Comparison of ENCODE assay signal across 15 cellular contexts in the genomic region with DNA sequence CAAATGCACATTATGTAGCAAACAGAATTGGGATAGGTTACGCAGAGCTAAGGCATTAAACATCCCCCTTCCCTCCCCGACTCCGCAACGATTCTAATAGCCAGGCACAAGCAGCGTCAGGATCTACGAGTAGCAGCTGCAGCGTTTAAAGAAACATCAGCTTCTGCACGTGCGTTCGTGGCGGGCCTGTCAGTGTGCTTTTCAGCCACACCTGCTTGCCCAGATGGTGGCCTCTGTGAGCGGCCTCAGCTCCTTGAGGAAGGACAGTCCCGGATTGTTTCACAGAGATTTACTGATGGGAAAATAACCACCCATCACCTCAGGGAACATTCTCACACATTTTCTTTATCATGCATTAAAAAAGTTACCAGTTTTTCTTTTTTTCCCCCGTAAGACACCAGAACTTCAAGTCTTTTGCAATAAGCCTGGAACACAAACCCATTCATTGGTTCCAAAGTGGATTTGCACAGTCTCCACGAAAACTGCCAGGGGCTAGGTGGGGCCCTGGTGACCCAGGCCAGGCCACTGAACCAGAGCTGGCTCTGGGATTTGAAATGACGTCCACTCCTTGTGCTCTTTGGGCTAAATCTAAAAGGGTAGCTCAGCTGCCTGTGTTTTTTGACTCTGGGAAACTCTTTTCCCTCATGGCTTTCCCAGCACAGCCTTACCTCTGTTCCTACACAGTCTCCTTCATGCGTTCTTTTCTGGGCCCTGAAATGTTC.
DNase-seq lines count a peak whose midpoint lies in the region; ATAC-seq and TF ChIP-seq lines count a peak whose summit lies in the region.
"Had no signal": no experiment of that assay in that cellular context is flagged by ENCODE, and none has a peak within 500 bp of the region (broad histone marks: within the 10 kb centered on the region; RNA-seq: fewer than 3 reads in every experiment).

No MANE protein-coding gene starts in this region.

- intact Hi-C loops in Right ventricle myocardium superior (cut with DNase I), result no loop called here
- intact Hi-C loops in ascending aorta (cut with DNase I), result no loop called here

- H3K36me3 Mint-ChIP-seq in activated CD8-positive, alpha-beta T cell treated with anti-CD3 and anti-CD28 coated beads, Interleukin-2, amount 10 ng/mL, durations not matched to agents 7 days and 5 days (ENCODE audit: low read depth), result no peaks in the 10 kb centered on the region

- H3K4me1 ChIP-seq in right atrium auricular region (peaks cover 0 to 6% of the 10 kb centered on the region in 2 donors), ascending aorta (no peaks in the 10 kb centered on the region)
- H3K4me1 ChIP-seq: vagina had no signal

- DNase-seq in Right ventricle myocardium superior, result peak; percentile 63
- DNase-seq in right atrium auricular region (ENCODE audit: low spot score), result no peak
- peak; percentile 48 to 66 for DNase-seq in SHP77 (lab: John Stamatoyannopoulos, UW)
- peak; percentile 15 for DNase-seq in medulla oblongata (ENCODE audit: extremely low spot score)
- DNase-seq in NCI-H146 treated with DMSO at 0.1 percent for 48 hours (lab: John Stamatoyannopoulos, UW; ENCODE audit: unreplicated experiment), result no peak
- no peak for DNase-seq in HPDE6-E6E7 (ENCODE audit: extremely low spot score)
- no peak for DNase-seq in ascending aorta (ENCODE audit: low spot score in 2 of 2)
- DNase-seq in activated CD8-positive, alpha-beta T cell treated with anti-CD3 and anti-CD28 coated beads, Interleukin-2, amount 10 ng/mL, durations not matched to agents 7 days and 5 days, result no peak
- DNase-seq: activated effector memory CD4-positive, alpha-beta T cell treated with Interleukin-2 at 50 U/mL for 16 hours; foreskin melanocyte; GDM1; KG1; NCI-H1092 treated with DMSO at 0.1 percent for 48 hours; nephron progenitor cell had no signal

- H3K27me3 Mint-ChIP-seq in activated CD8-positive, alpha-beta T cell treated with anti-CD3 and anti-CD28 coated beads, Interleukin-2, amount 10 ng/mL, durations not matched to agents 7 days and 5 days (ENCODE audit: low read depth), result peaks cover 19% of the 10 kb centered on the region

- H3K4me3 ChIP-seq in right atrium auricular region (no peak overlapping the region), ascending aorta (no peak overlapping the region)
- H3K4me3 ChIP-seq: vagina had no signal

- no peak overlapping the region for H3K27ac Mint-ChIP-seq in activated CD8-positive, alpha-beta T cell treated with anti-CD3 and anti-CD28 coated beads, Interleukin-2, amount 10 ng/mL, durations not matched to agents 7 days and 5 days
- H3K27ac Mint-ChIP-seq: nephron progenitor cell had no signal

- TF ChIP-seq CTCF in right atrium auricular region (IDR thresholded peaks at IDR 0.05) (no peak), ascending aorta (IDR thresholded peaks at IDR 0.05) (no peak)

- H3K36me3 ChIP-seq in right atrium auricular region (no peaks in the 10 kb centered on the region), ascending aorta (no peaks in the 10 kb centered on the region)
- H3K36me3 ChIP-seq: vagina had no signal

- H3K4me1 Mint-ChIP-seq in activated CD8-positive, alpha-beta T cell treated with anti-CD3 and anti-CD28 coated beads, Interleukin-2, amount 10 ng/mL, durations not matched to agents 7 days and 5 days (ENCODE audit: low read depth), result peaks cover 5% of the 10 kb centered on the region

- CTCF ChIA-PET in activated CD8-positive, alpha-beta T cell treated with anti-CD3 and anti-CD28 coated beads, Interleukin-2, amount 10 ng/mL, durations not matched to agents 7 days and 5 days (lab: Charles Lee), result no interaction called here

- no peak overlapping the region for H3K4me3 Mint-ChIP-seq in activated CD8-positive, alpha-beta T cell treated with anti-CD3 and anti-CD28 coated beads, Interleukin-2, amount 10 ng/mL, durations not matched to agents 7 days and 5 days
- H3K4me3 Mint-ChIP-seq: nephron progenitor cell had no signal

- H3K27me3 ChIP-seq in right atrium auricular region, result no peaks in the 10 kb centered on the region
- H3K27me3 ChIP-seq in ascending aorta, result no peaks in the 10 kb centered on the region
- H3K27me3 ChIP-seq: vagina had no signal

- POLR2A ChIA-PET in activated CD8-positive, alpha-beta T cell treated with anti-CD3 and anti-CD28 coated beads, Interleukin-2, amount 10 ng/mL, durations not matched to agents 7 days and 5 days (lab: Charles Lee), result no interaction called here

- H3K9me3 Mint-ChIP-seq in activated CD8-positive, alpha-beta T cell treated with anti-CD3 and anti-CD28 coated beads, Interleukin-2, amount 10 ng/mL, durations not matched to agents 7 days and 5 days (ENCODE audit: insufficient read depth), result no peaks in the 10 kb centered on the region

- peak; percentile 72 for ATAC-seq in Right ventricle myocardium superior (ENCODE audit: poor library complexity)
- no peak for ATAC-seq in activated CD8-positive, alpha-beta T cell treated with anti-CD3 and anti-CD28 coated beads, Interleukin-2, amount 10 ng/mL, durations not matched to agents 7 days and 5 days

- H3K9me3 ChIP-seq in right atrium auricular region (no peaks in the 10 kb centered on the region), ascending aorta (no peaks in the 10 kb centered on the region)
- H3K9me3 ChIP-seq: vagina had no signal

- H3K27ac ChIP-seq in right atrium auricular region (no peak overlapping the region), ascending aorta (no peak overlapping the region)
- H3K27ac ChIP-seq: vagina had no signal

Comparison
In these comparisons a context has a peak if more than half of its experiments do, and no peak if none do; other contexts are left out.
1. DNase-seq: peak in Right ventricle myocardium superior (single experiment), SHP77 (2 of 2) and medulla oblongata (single experiment); none in right atrium auricular region (single experiment), NCI-H146 treated with DMSO at 0.1 percent for 48 hours (single experiment), HPDE6-E6E7 (single experiment), ascending aorta (0 of 2) and activated CD8-positive, alpha-beta T cell treated with anti-CD3 and anti-CD28 coated beads, Interleukin-2, amount 10 ng/mL, durations not matched to agents 7 days and 5 days (single experiment).